ENCODE assay signal across 13 cellular contexts in the genomic region with DNA sequence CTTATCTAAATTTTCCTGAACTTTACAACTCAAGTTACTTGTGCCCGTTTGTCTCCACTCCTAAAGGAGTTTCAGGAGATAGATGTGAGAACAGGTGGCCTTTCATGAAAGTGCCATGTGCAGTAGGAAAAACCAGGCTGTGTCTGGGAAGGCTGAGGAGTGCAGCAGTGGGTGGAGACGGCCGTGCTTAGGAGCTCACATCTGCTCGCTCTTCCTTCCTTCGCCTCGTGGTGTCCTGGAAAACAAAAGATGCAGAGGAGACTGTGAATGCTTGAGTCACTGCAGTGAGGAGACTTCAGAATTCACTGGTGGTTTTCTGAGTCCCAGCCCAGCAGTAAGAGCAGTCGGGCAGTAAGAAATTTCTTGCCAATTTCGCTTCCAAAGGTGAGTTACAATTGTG.
A peak's percentile ranks its signal among the peaks of the same experiment; 100 is the strongest.
DNase-seq lines count a peak whose midpoint lies in the region; ATAC-seq and TF ChIP-seq lines count a peak whose summit lies in the region.
"Had no signal": no experiment of that assay in that cellular context is flagged by ENCODE, and none has a peak within 500 bp of the region (broad histone marks: within the 10 kb centered on the region; RNA-seq: fewer than 3 reads in every experiment).

No MANE protein-coding gene starts in this region.

- TF ChIP-seq CTCF in fibroblast of mammary gland (conservative IDR thresholded peaks at IDR 0.05; ENCODE audit: control insufficient read depth, insufficient read depth, low read depth, low read length) (no peak), nephron (IDR thresholded peaks at IDR 0.05; ENCODE audit: unreplicated experiment in 3 of 3) (no peak), foreskin keratinocyte (conservative IDR thresholded peaks at IDR 0.05) (no peak)

- DNase-seq in ELF-1 (ENCODE audit: low read depth, low spot score) (peak; percentile 50), NCI-H524 treated with DMSO at 0.1 percent for 48 hours (lab: John Stamatoyannopoulos, UW) (peak; percentile 62), fibroblast of mammary gland (ENCODE audit: low read depth) (peak; percentile 45), germinal center (ENCODE audit: low spot score) (no peak), foreskin keratinocyte (no peak)
- DNase-seq: CD8-positive, alpha-beta memory T cell; NCI-H2081; small intestine; substantia nigra; SW 1271 had no signal

- no peaks in the 10 kb centered on the region for H3K27me3 Mint-ChIP-seq in nephron (ENCODE audit: low read depth)

- H3K4me1 ChIP-seq in foreskin keratinocyte = no peaks in the 10 kb centered on the region

- peak overlapping the region; percentile 58 to 83 (median 62) for H3K27ac Mint-ChIP-seq in nephron

- H3K27me3 ChIP-seq in foreskin keratinocyte = no peaks in the 10 kb centered on the region

- H3K4me3 Mint-ChIP-seq in nephron = no peak overlapping the region
- H3K4me3 Mint-ChIP-seq: CD8-positive, alpha-beta memory T cell had no signal

- H3K9me3 Mint-ChIP-seq in nephron = no peaks in the 10 kb centered on the region
- H3K9me3 Mint-ChIP-seq: CD8-positive, alpha-beta memory T cell had no signal

- H3K27ac ChIP-seq in foreskin keratinocyte = no peak overlapping the region

- peaks cover 48% of the 10 kb centered on the region for H3K36me3 Mint-ChIP-seq in nephron (ENCODE audit: low read depth)
- H3K36me3 Mint-ChIP-seq: CD8-positive, alpha-beta memory T cell had no signal

- ATAC-seq in GM21786 (IDR thresholded peaks at IDR 0.05; ENCODE audit: unreplicated experiment) (no peak), GM18511 (IDR thresholded peaks at IDR 0.05; ENCODE audit: unreplicated experiment) (no peak), foreskin keratinocyte (no peak)

- peaks cover 50% of the 10 kb centered on the region for H3K4me1 Mint-ChIP-seq in nephron
- H3K4me1 Mint-ChIP-seq: CD8-positive, alpha-beta memory T cell had no signal

- no peak overlapping the region for H3K4me3 ChIP-seq in fibroblast of mammary gland (ENCODE audit: control insufficient read depth, low read depth, low read length)

Comparison
In these comparisons a context has a peak if more than half of its experiments do, and no peak if none do; other contexts are left out.
1. DNase-seq: peak in ELF-1 (single experiment), NCI-H524 treated with DMSO at 0.1 percent for 48 hours (single experiment) and fibroblast of mammary gland (single experiment); none in germinal center (single experiment) and foreskin keratinocyte (0 of 2).